1 cellular context compared by ENCODE assay signal in the genomic region with DNA sequence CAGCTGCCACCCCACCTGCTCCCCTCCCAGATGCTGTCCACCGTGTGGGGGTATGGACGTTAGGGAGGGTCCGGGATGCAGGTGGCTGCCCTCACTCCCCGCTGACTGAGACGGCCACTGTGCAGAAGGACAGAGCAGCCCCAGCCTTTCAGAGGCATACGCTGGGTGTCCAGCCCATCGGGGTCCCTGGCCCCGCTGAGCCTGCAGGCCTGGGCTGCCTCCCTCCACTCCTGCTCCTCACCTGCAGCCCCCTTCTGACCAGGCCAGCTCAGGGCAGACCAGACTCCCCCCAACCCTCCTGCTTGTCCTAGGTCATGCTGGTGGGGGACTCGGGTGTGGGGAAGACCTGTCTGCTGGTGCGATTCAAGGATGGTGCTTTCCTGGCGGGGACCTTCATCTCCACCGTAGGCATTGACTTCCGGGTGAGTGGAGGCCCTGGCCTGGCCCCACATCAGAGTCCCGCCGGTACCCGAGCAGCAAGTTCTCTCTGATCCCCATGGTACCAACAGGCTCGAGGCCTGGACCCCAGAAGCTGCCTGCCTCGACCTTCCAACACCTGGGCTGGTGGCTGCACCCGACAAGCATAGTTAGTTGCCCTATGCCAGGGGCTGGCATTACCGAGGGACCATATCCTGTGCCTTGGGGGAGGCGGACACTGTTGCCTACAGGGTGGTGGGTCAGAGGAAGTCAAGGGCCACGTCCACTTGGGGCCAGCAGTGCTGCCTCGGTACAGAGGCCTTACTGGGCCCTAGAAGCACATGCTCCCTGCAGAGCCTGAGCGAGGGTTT.
TF ChIP-seq lines count a peak whose summit lies in the region.

No MANE protein-coding gene starts in this region.

TF ChIP-seq in WTC11, 78 proteins besides CTCF, POLR2A, EP300 and RAD21 (continued from another document):
- TF ChIP-seq, protein P1, sequence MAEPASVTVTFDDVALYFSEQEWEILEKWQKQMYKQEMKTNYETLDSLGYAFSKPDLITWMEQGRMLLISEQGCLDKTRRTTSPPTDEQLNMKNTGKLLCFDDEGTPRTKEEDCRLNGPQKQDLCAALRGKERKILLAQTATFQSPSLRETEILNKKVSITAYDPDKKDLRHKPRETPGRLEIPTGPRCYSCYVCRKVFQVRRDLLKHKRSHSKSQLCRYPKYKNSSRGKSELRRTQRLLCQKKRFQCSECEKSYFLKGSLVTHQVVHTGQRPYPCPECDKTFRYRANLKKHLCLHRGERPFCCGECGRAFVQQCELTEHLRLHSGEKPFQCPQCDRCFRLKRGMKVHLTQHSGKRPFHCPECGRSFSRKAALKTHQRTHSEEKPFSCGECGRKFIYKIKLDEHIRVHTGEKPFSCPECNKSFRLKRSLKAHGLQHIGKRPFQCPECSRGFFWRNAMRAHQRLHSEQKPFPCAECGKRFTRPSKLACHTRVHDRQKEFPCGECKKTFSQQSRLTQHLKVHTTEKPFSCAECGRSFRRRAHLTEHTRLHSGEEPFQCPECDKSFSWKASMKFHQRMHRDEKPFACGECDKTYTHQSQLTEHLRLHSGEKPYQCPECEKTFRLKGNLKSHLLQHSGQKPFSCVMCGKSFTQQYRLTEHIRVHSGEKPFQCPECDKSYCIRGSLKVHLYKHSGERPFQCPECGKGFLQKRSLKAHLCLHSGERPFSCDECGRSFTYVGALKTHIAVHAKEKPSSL (CRISPR knock-in tag; conservative IDR thresholded peaks at IDR 0.05), result peak; percentile 72; the same call in 1 of the 2 replicates
- TF ChIP-seq, protein P2, sequence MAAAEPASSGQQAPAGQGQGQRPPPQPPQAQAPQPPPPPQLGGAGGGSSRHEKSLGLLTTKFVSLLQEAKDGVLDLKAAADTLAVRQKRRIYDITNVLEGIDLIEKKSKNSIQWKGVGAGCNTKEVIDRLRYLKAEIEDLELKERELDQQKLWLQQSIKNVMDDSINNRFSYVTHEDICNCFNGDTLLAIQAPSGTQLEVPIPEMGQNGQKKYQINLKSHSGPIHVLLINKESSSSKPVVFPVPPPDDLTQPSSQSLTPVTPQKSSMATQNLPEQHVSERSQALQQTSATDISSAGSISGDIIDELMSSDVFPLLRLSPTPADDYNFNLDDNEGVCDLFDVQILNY (CRISPR knock-in tag; IDR thresholded peaks at IDR 0.05), result 0 out of 2 replicates have a peak, but pooled peaks have one; percentile 27
